Comparison of ENCODE assay signal across 7 cellular contexts in genomic region chr19:18416778-18417249, GRCh38. TPM values are rescaled to one million over a fixed set of nuclear protein-coding genes. Genes with fewer than 3 reads are reported as not detected.
DNase-seq lines count a peak whose midpoint lies in the region; ATAC-seq, FAIRE-seq and TF ChIP-seq lines count a peak whose summit lies in the region.

No MANE protein-coding gene starts in this region.

- peak overlapping the region; percentile 90 for H3K27ac Mint-ChIP-seq in activated CD4-positive, alpha-beta T cell treated with anti-CD3 and anti-CD28 coated beads, Interleukin-2, amount 10 ng/mL, durations not matched to agents 24 days and 14 days

- peaks cover 6% of the 10 kb centered on the region; the same call in 1 of the 2 replicates for H4K20me1 ChIP-seq in HepG2 (ENCODE audit: insufficient read depth, low read length)

- TF ChIP-seq POLR2A in GM19099 (IDR thresholded peaks at IDR 0.05; ENCODE audit: extremely low read depth, insufficient read length, low read depth) (peak; percentile 7), HepG2 (IDR thresholded peaks at IDR 0.05; ENCODE audit: insufficient read depth in 1 of 2, low read depth in 2 of 2, low read length in 2 of 2) (no peak)

- H3K4me3 ChIP-seq in duodenal mucosa (ENCODE audit: low read depth in 1 of 2, low read length in 2 of 2) (peak overlapping the region; percentile 40 to 63), HepG2 (replicated peaks in 1 of 3; ENCODE audit: insufficient read depth in 1 of 3, low read depth in 2 of 3, low read length in 3 of 3) (peak overlapping the region; percentile 42 to 78 (median 54))

- FAIRE-seq in HepG2 (lab: Jason Lieb, UNC) = no peak

- H3K36me3 Mint-ChIP-seq in activated CD4-positive, alpha-beta T cell treated with anti-CD3 and anti-CD28 coated beads, Interleukin-2, amount 10 ng/mL, durations not matched to agents 24 days and 14 days (ENCODE audit: low read depth) = peaks cover 5% of the 10 kb centered on the region

- CTCF ChIA-PET in HepG2 (lab: Yijun Ruan, JAX; ENCODE audit: low intra/inter-chr PET ratio, low total read pairs) = no interaction called here

- H3K9me3 ChIP-seq in duodenal mucosa (ENCODE audit: control insufficient read depth in 1 of 2, low read length in 2 of 2) (no peaks in the 10 kb centered on the region), HepG2 (ENCODE audit: low read length) (no peaks in the 10 kb centered on the region)

- TF ChIP-seq CTCF in HepG2 (CRISPR knock-in tag; IDR thresholded peaks at IDR 0.05) = no peak

- H3K4me1 ChIP-seq in duodenal mucosa (ENCODE audit: control insufficient read depth in 1 of 2, insufficient read depth in 2 of 2, low read length in 2 of 2) (peaks cover 43 to 61% of the 10 kb centered on the region in 2 donors), HepG2 (ENCODE audit: insufficient read depth, low read length) (peaks cover 66% of the 10 kb centered on the region)

- DNase-seq in NCI-H345 (lab: John Stamatoyannopoulos, UW) = peak; percentile 68
- DNase-seq in activated CD4-positive, alpha-beta T cell treated with anti-CD3 and anti-CD28 coated beads, Interleukin-2, amount 10 ng/mL, durations not matched to agents 24 days and 14 days = peak; percentile 92
- DNase-seq in HepG2 (ENCODE audit: low spot score) = peak; percentile 70
- DNase-seq in stimulated activated CD8-positive, alpha-beta memory T cell treated with anti-CD3 and anti-CD28 coated beads, Interleukin-12 subunit alpha, Interleukin-12 subunit beta, amount 100 ng/mL, for 1 hour (ENCODE audit: low read depth) = peak; percentile 35

- no TSS peak for BruUV-seq in HepG2 (replicated peaks; lab: Mats Ljungman, UMichigan)

- peaks cover 56% of the 10 kb centered on the region for H3K4me1 Mint-ChIP-seq in activated CD4-positive, alpha-beta T cell treated with anti-CD3 and anti-CD28 coated beads, Interleukin-2, amount 10 ng/mL, durations not matched to agents 24 days and 14 days

- POLR2A ChIA-PET in HepG2 (lab: Yijun Ruan, JAX) = interaction anchor here (0.6 to 3.7 kb wide), 10 partner anchors 15 to 135 kb away, joined by 3 to 25 read pairs (median 4); partner anchors contain the start of genes GDF15, JUND and LSM4

- in situ Hi-C loops in HepG2 (cut with HindIII; ENCODE audit: extremely low pct_ligation_motif_present, low pct_unique_long_range_greater_than_20kb) = loop anchor here (10.0 kb wide), 2 partner anchors 142 to 212 kb away; partner anchors contain the start of genes IQCN and RAB3A

- H3K79me2 ChIP-seq in HepG2 (ENCODE audit: insufficient read depth, low read length) = peaks cover 16% of the 10 kb centered on the region

- H3K27ac ChIP-seq in duodenal mucosa (ENCODE audit: low read depth, low read length) (peak overlapping the region; percentile 92), HepG2 (ENCODE audit: extremely low read length, insufficient read depth, low read length) (peak overlapping the region; percentile 47)

- H3K4me2 ChIP-seq in HepG2 (ENCODE audit: low read depth, low read length) = peak overlapping the region; percentile 85

- TF ChIP-seq RAD21 in HepG2 (CRISPR knock-in tag; IDR thresholded peaks at IDR 0.05) = no peak

- TF ChIP-seq EP300 in HepG2 (IDR thresholded peaks at IDR 0.05; ENCODE audit: low read depth in 2 of 2, low read length in 2 of 2) (no peak), HepG2 (CRISPR knock-in tag; IDR thresholded peaks at IDR 0.05; ENCODE audit: borderline replicate concordance) (no peak)

- ATAC-seq in HepG2 (peak; percentile 53), GM21576 (IDR thresholded peaks at IDR 0.05; ENCODE audit: unreplicated experiment) (no peak)

- intact Hi-C loops in activated CD4-positive, alpha-beta T cell treated with anti-CD3 and anti-CD28 coated beads, Interleukin-2, amount 10 ng/mL, durations not matched to agents 24 days and 14 days (cut with micrococcal nuclease) = loop anchor here (5.0 kb wide), 2 partner anchors 125 to 215 kb away; partner anchors contain the start of gene RAB3A
- intact Hi-C loops in HepG2 (cut with micrococcal nuclease; ENCODE audit: unreplicated experiment) = no loop called here

- H3K27me3 ChIP-seq in duodenal mucosa (ENCODE audit: control insufficient read depth in 1 of 2, insufficient read depth in 2 of 2, low read length in 2 of 2) = peaks cover 21 to 22% of the 10 kb centered on the region in 2 donors
- no peaks in the 10 kb centered on the region for H3K27me3 ChIP-seq in HepG2 (ENCODE audit: control insufficient read depth in 1 of 2, insufficient read depth in 2 of 2, low read length in 2 of 2)

- H3K36me3 ChIP-seq in duodenal mucosa (ENCODE audit: control insufficient read depth in 1 of 2, insufficient read depth in 2 of 2, low read length in 2 of 2) (no peaks in the 10 kb centered on the region), HepG2 (replicated peaks in 1 of 2; ENCODE audit: control insufficient read depth in 1 of 2, insufficient read depth in 2 of 2, low read length in 2 of 2) (no peaks in the 10 kb centered on the region)

- peak overlapping the region; percentile 47 to 56 for H3K9ac ChIP-seq in duodenal mucosa (ENCODE audit: low read depth in 1 of 2, low read length in 2 of 2)
- peak overlapping the region; percentile 64 for H3K9ac ChIP-seq in HepG2 (ENCODE audit: insufficient read depth, low read depth, low read length)

- H3K27me3 Mint-ChIP-seq in activated CD4-positive, alpha-beta T cell treated with anti-CD3 and anti-CD28 coated beads, Interleukin-2, amount 10 ng/mL, durations not matched to agents 24 days and 14 days = peaks cover 4% of the 10 kb centered on the region

- no peak overlapping the region for H2AFZ ChIP-seq in HepG2 (ENCODE audit: low read length)

- WGBS in HepG2 (ENCODE audit: low lambda C conversion rate) = 2% methylated on average over 44 of the region's 44 CpGs

- H3K9me3 Mint-ChIP-seq in activated CD4-positive, alpha-beta T cell treated with anti-CD3 and anti-CD28 coated beads, Interleukin-2, amount 10 ng/mL, durations not matched to agents 24 days and 14 days = no peaks in the 10 kb centered on the region

- H3K4me3 Mint-ChIP-seq in activated CD4-positive, alpha-beta T cell treated with anti-CD3 and anti-CD28 coated beads, Interleukin-2, amount 10 ng/mL, durations not matched to agents 24 days and 14 days = peak overlapping the region; percentile 84

RNA-seq across cellular contexts. Expression of gene SSBP4, which starts 2.4 kb away (rescaled TPM):
- 154 TPM in 2 replicates for total RNA-seq in activated CD4-positive, alpha-beta T cell treated with anti-CD3 and anti-CD28 coated beads, Interleukin-2, amount 10 ng/mL, durations not matched to agents 24 days and 14 days
- total RNA-seq in HepG2 (2016; rRNA removed; fragmentation: Illumina TruSeq; extraction: Trizol) = 19.3 and 39.5 TPM in 2 replicates
- 95.2 and 104 TPM in 2 replicates for total RNA-seq in HepG2 (2016; cell fraction: cytosol; rRNA removed; fragmentation: Illumina TruSeq; extraction: Trizol; ENCODE audit: low read depth)
- total RNA-seq in HepG2 (2016; cell fraction: insoluble cytoplasmic fraction; rRNA removed; fragmentation: Illumina TruSeq; extraction: Trizol) = 14.4 and 39.0 TPM in 2 replicates
- total RNA-seq in HepG2 (2016; cell fraction: membrane; rRNA removed; fragmentation: Illumina TruSeq; extraction: Trizol) = 103 and 124 TPM in 2 replicates
- total RNA-seq in HepG2 (2016; cell fraction: nucleus; rRNA removed; fragmentation: Illumina TruSeq; extraction: Trizol) = 26.9 and 35.1 TPM in 2 replicates
- 20.8 and 33.4 TPM in 2 replicates for polyA plus RNA-seq in HepG2 (2011; rRNA removed)
- 11.6 and 28.6 TPM in 2 replicates for polyA plus RNA-seq in HepG2 (2011; cell fraction: cytosol; rRNA removed)
- polyA plus RNA-seq in HepG2 (2011; cell fraction: nucleus; rRNA removed) = 200 and 290 TPM in 2 replicates
- polyA plus RNA-seq in HepG2 (2012) = 18.2 and 31.6 TPM in 2 replicates
- polyA plus RNA-seq in HepG2 (2016; cell fraction: cytosol; fragmentation: Illumina TruSeq; extraction: Trizol; ENCODE audit: low read depth) = 133 and 147 TPM in 2 replicates
- 34.3 and 41.3 TPM in 2 replicates for polyA plus RNA-seq in HepG2 (2016; cell fraction: insoluble cytoplasmic fraction; fragmentation: Illumina TruSeq; extraction: Trizol; ENCODE audit: low read depth)
- 147 and 152 TPM in 2 replicates for polyA plus RNA-seq in HepG2 (2016; cell fraction: membrane; fragmentation: Illumina TruSeq; extraction: Trizol; ENCODE audit: low read depth)
- polyA plus RNA-seq in HepG2 (2016; cell fraction: nucleus; fragmentation: Illumina TruSeq; extraction: Trizol; ENCODE audit: insufficient read depth, low read depth) = 117 and 122 TPM in 2 replicates
- polyA minus RNA-seq in HepG2 (2011; rRNA and poly(A)+ RNA removed; ENCODE audit: low replicate concordance) = 10.3 and 12.3 TPM in 2 replicates
- 12.0 and 13.9 TPM in 2 replicates for polyA minus RNA-seq in HepG2 (2011; cell fraction: cytosol; rRNA and poly(A)+ RNA removed)
- polyA minus RNA-seq in HepG2 (2011; cell fraction: nucleus; rRNA and poly(A)+ RNA removed) = 20.1 and 21.6 TPM in 2 replicates

RNA-seq across cellular contexts. Expression of gene LRRC25, which starts 19.4 kb away (rescaled TPM):
- total RNA-seq in activated CD4-positive, alpha-beta T cell treated with anti-CD3 and anti-CD28 coated beads, Interleukin-2, amount 10 ng/mL, durations not matched to agents 24 days and 14 days = not detected in 2 replicates
- total RNA-seq in HepG2 (2016; rRNA removed; fragmentation: Illumina TruSeq; extraction: Trizol) = 0.13 TPM in 1 of 2 replicates, not detected in the other
- 0.20 TPM in 1 of 2 replicates, not detected in the other for total RNA-seq in HepG2 (2016; cell fraction: cytosol; rRNA removed; fragmentation: Illumina TruSeq; extraction: Trizol; ENCODE audit: low read depth)
- 0.11 TPM in 1 of 2 replicates, not detected in the other for total RNA-seq in HepG2 (2016; cell fraction: insoluble cytoplasmic fraction; rRNA removed; fragmentation: Illumina TruSeq; extraction: Trizol)
- 0.17 and 0.19 TPM in 2 replicates for total RNA-seq in HepG2 (2016; cell fraction: membrane; rRNA removed; fragmentation: Illumina TruSeq; extraction: Trizol)
- total RNA-seq in HepG2 (2016; cell fraction: nucleus; rRNA removed; fragmentation: Illumina TruSeq; extraction: Trizol) = 0.25 TPM in 1 of 2 replicates, not detected in the other
- polyA plus RNA-seq in HepG2 (2011; rRNA removed) = 0.53 and 0.85 TPM in 2 replicates
- 0.66 and 0.68 TPM in 2 replicates for polyA plus RNA-seq in HepG2 (2011; cell fraction: cytosol; rRNA removed)
- 0.16 and 0.35 TPM in 2 replicates for polyA plus RNA-seq in HepG2 (2011; cell fraction: nucleus; rRNA removed)
- polyA plus RNA-seq in HepG2 (2012) = 0.11 and 0.13 TPM in 2 replicates
- 0.05 TPM in 1 of 2 replicates, not detected in the other for polyA plus RNA-seq in HepG2 (2016; cell fraction: cytosol; fragmentation: Illumina TruSeq; extraction: Trizol; ENCODE audit: low read depth)
- polyA plus RNA-seq in HepG2 (2016; cell fraction: insoluble cytoplasmic fraction; fragmentation: Illumina TruSeq; extraction: Trizol; ENCODE audit: low read depth) = 0.12 and 0.15 TPM in 2 replicates
- 0.13 TPM in 1 of 2 replicates, not detected in the other for polyA plus RNA-seq in HepG2 (2016; cell fraction: membrane; fragmentation: Illumina TruSeq; extraction: Trizol; ENCODE audit: low read depth)
- not detected in 2 replicates for polyA plus RNA-seq in HepG2 (2016; cell fraction: nucleus; fragmentation: Illumina TruSeq; extraction: Trizol; ENCODE audit: insufficient read depth, low read depth)
- 0.60 TPM in 1 of 2 replicates, not detected in the other for polyA minus RNA-seq in HepG2 (2011; rRNA and poly(A)+ RNA removed; ENCODE audit: low replicate concordance)
- polyA minus RNA-seq in HepG2 (2011; cell fraction: cytosol; rRNA and poly(A)+ RNA removed) = 0.40 and 0.70 TPM in 2 replicates
- 0.25 TPM in 1 of 2 replicates, not detected in the other for polyA minus RNA-seq in HepG2 (2011; cell fraction: nucleus; rRNA and poly(A)+ RNA removed)

RNA-seq across cellular contexts. Expression of gene ISYNA1, which starts 21.1 kb away (rescaled TPM):
- 9.9 and 10.9 TPM in 2 replicates for total RNA-seq in activated CD4-positive, alpha-beta T cell treated with anti-CD3 and anti-CD28 coated beads, Interleukin-2, amount 10 ng/mL, durations not matched to agents 24 days and 14 days
- total RNA-seq in HepG2 (2016; rRNA removed; fragmentation: Illumina TruSeq; extraction: Trizol) = 29.4 and 48.5 TPM in 2 replicates
- total RNA-seq in HepG2 (2016; cell fraction: cytosol; rRNA removed; fragmentation: Illumina TruSeq; extraction: Trizol; ENCODE audit: low read depth) = 8.4 and 10.1 TPM in 2 replicates
- 29.3 and 46.4 TPM in 2 replicates for total RNA-seq in HepG2 (2016; cell fraction: insoluble cytoplasmic fraction; rRNA removed; fragmentation: Illumina TruSeq; extraction: Trizol)
- total RNA-seq in HepG2 (2016; cell fraction: membrane; rRNA removed; fragmentation: Illumina TruSeq; extraction: Trizol) = 16.0 and 18.7 TPM in 2 replicates
- total RNA-seq in HepG2 (2016; cell fraction: nucleus; rRNA removed; fragmentation: Illumina TruSeq; extraction: Trizol) = 33.6 and 37.4 TPM in 2 replicates
- 29.6 and 36.5 TPM in 2 replicates for polyA plus RNA-seq in HepG2 (2011; rRNA removed)
- polyA plus RNA-seq in HepG2 (2011; cell fraction: cytosol; rRNA removed) = 14.0 and 25.3 TPM in 2 replicates
- 246 and 367 TPM in 2 replicates for polyA plus RNA-seq in HepG2 (2011; cell fraction: nucleus; rRNA removed)
- 32.5 and 49.8 TPM in 2 replicates for polyA plus RNA-seq in HepG2 (2012)
- 16.0 and 16.5 TPM in 2 replicates for polyA plus RNA-seq in HepG2 (2016; cell fraction: cytosol; fragmentation: Illumina TruSeq; extraction: Trizol; ENCODE audit: low read depth)
- 44.6 and 57.4 TPM in 2 replicates for polyA plus RNA-seq in HepG2 (2016; cell fraction: insoluble cytoplasmic fraction; fragmentation: Illumina TruSeq; extraction: Trizol; ENCODE audit: low read depth)
- 18.1 and 22.4 TPM in 2 replicates for polyA plus RNA-seq in HepG2 (2016; cell fraction: membrane; fragmentation: Illumina TruSeq; extraction: Trizol; ENCODE audit: low read depth)
- polyA plus RNA-seq in HepG2 (2016; cell fraction: nucleus; fragmentation: Illumina TruSeq; extraction: Trizol; ENCODE audit: insufficient read depth, low read depth) = 103 and 119 TPM in 2 replicates
- polyA minus RNA-seq in HepG2 (2011; rRNA and poly(A)+ RNA removed; ENCODE audit: low replicate concordance) = 1.3 and 50.2 TPM in 2 replicates
- 20.4 and 29.0 TPM in 2 replicates for polyA minus RNA-seq in HepG2 (2011; cell fraction: cytosol; rRNA and poly(A)+ RNA removed)
- 13.3 and 14.3 TPM in 2 replicates for polyA minus RNA-seq in HepG2 (2011; cell fraction: nucleus; rRNA and poly(A)+ RNA removed)

RNA-seq across cellular contexts. Expression of gene GDF15, which starts 30.9 kb away (rescaled TPM):
- total RNA-seq in activated CD4-positive, alpha-beta T cell treated with anti-CD3 and anti-CD28 coated beads, Interleukin-2, amount 10 ng/mL, durations not matched to agents 24 days and 14 days = 0.26 TPM in 1 of 2 replicates, not detected in the other
- total RNA-seq in HepG2 (2016; rRNA removed; fragmentation: Illumina TruSeq; extraction: Trizol) = 43.0 and 146 TPM in 2 replicates
- total RNA-seq in HepG2 (2016; cell fraction: cytosol; rRNA removed; fragmentation: Illumina TruSeq; extraction: Trizol; ENCODE audit: low read depth) = 42.0 and 45.2 TPM in 2 replicates
- 37.4 and 148 TPM in 2 replicates for total RNA-seq in HepG2 (2016; cell fraction: insoluble cytoplasmic fraction; rRNA removed; fragmentation: Illumina TruSeq; extraction: Trizol)
- total RNA-seq in HepG2 (2016; cell fraction: membrane; rRNA removed; fragmentation: Illumina TruSeq; extraction: Trizol) = 53.4 and 57.4 TPM in 2 replicates
- 112 and 139 TPM in 2 replicates for total RNA-seq in HepG2 (2016; cell fraction: nucleus; rRNA removed; fragmentation: Illumina TruSeq; extraction: Trizol)
- 422 and 537 TPM in 2 replicates for polyA plus RNA-seq in HepG2 (2011; rRNA removed)
- polyA plus RNA-seq in HepG2 (2011; cell fraction: cytosol; rRNA removed) = 539 and 794 TPM in 2 replicates
- polyA plus RNA-seq in HepG2 (2011; cell fraction: nucleus; rRNA removed) = 1,510 and 1,558 TPM in 2 replicates
- 229 and 758 TPM in 2 replicates for polyA plus RNA-seq in HepG2 (2012)
- 22.2 and 24.9 TPM in 2 replicates for polyA plus RNA-seq in HepG2 (2016; cell fraction: cytosol; fragmentation: Illumina TruSeq; extraction: Trizol; ENCODE audit: low read depth)
- polyA plus RNA-seq in HepG2 (2016; cell fraction: insoluble cytoplasmic fraction; fragmentation: Illumina TruSeq; extraction: Trizol; ENCODE audit: low read depth) = 49.2 and 57.0 TPM in 2 replicates
- polyA plus RNA-seq in HepG2 (2016; cell fraction: membrane; fragmentation: Illumina TruSeq; extraction: Trizol; ENCODE audit: low read depth) = 30.8 and 31.5 TPM in 2 replicates
- 315 and 334 TPM in 2 replicates for polyA plus RNA-seq in HepG2 (2016; cell fraction: nucleus; fragmentation: Illumina TruSeq; extraction: Trizol; ENCODE audit: insufficient read depth, low read depth)
- polyA minus RNA-seq in HepG2 (2011; rRNA and poly(A)+ RNA removed; ENCODE audit: low replicate concordance) = 4.5 and 440 TPM in 2 replicates
- polyA minus RNA-seq in HepG2 (2011; cell fraction: cytosol; rRNA and poly(A)+ RNA removed) = 366 and 433 TPM in 2 replicates
- polyA minus RNA-seq in HepG2 (2011; cell fraction: nucleus; rRNA and poly(A)+ RNA removed) = 115 and 151 TPM in 2 replicates

Comparison
In these comparisons a context has a peak if more than half of its experiments do, and no peak if none do; other contexts are left out.
1. DNase-seq: peak in every context shown above with its lines; median percentile 92 in activated CD4-positive, alpha-beta T cell treated with anti-CD3 and anti-CD28 coated beads, Interleukin-2, amount 10 ng/mL, durations not matched to agents 24 days and 14 days; 70 in HepG2; 68 in NCI-H345; 35 in stimulated activated CD8-positive, alpha-beta memory T cell treated with anti-CD3 and anti-CD28 coated beads, Interleukin-12 subunit alpha, Interleukin-12 subunit beta, amount 100 ng/mL, for 1 hour.